ENCODE assay signal across 8 cellular contexts in genomic region chr1:151146072-151146415, GRCh38. TPM values are rescaled to one million over a fixed set of nuclear protein-coding genes. Genes with fewer than 3 reads are reported as not detected.
DNase-seq lines count a peak whose midpoint lies in the region; ATAC-seq lines count a peak whose summit lies in the region.

No MANE protein-coding gene starts in this region.

- no peaks in the 10 kb centered on the region for H3K36me3 ChIP-seq in iPS-15b (ENCODE audit: control insufficient read depth, insufficient read depth, low read length)

- peak overlapping the region; percentile 47 for H3K9ac ChIP-seq in iPS-15b (ENCODE audit: low read depth, low read length)

- peaks cover 10% of the 10 kb centered on the region for H3K27me3 Mint-ChIP-seq in stimulated activated naive CD8-positive, alpha-beta T cell treated with anti-CD3 and anti-CD28 coated beads, Interleukin-15, amount 100 ng/mL, for 72 hours

- DNase-seq in Right ventricle myocardium inferior (ENCODE audit: missing footprints): no peak
- DNase-seq in cardiac septum (ENCODE audit: low spot score): no peak
- no peak for DNase-seq in activated naive CD4-positive, alpha-beta T cell treated with anti-CD3 and anti-CD28 coated beads, Interleukin-2, amount 50 U/mL, for 72 hours (ENCODE audit: low spot score in 2 of 2)
- no peak for DNase-seq in stimulated activated naive CD8-positive, alpha-beta T cell treated with anti-CD3 and anti-CD28 coated beads, Interleukin-15, amount 100 ng/mL, for 72 hours
- no peak for DNase-seq in NCI-H2029 treated with DMSO at 0.1 percent for 48 hours (lab: John Stamatoyannopoulos, UW)

- peak overlapping the region; percentile 64 to 73 for H3K27ac Mint-ChIP-seq in activated naive CD4-positive, alpha-beta T cell treated with anti-CD3 and anti-CD28 coated beads, Interleukin-2, amount 50 U/mL, for 72 hours
- peak overlapping the region in 1 of 2 donors; percentile 42 for H3K27ac Mint-ChIP-seq in stimulated activated naive CD8-positive, alpha-beta T cell treated with anti-CD3 and anti-CD28 coated beads, Interleukin-15, amount 100 ng/mL, for 72 hours

- ATAC-seq in Right ventricle myocardium inferior: peak; percentile 0
- peak in 1 of 2 donors; percentile 13 for ATAC-seq in activated naive CD4-positive, alpha-beta T cell treated with anti-CD3 and anti-CD28 coated beads, Interleukin-2, amount 50 U/mL, for 72 hours
- peak; percentile 36 for ATAC-seq in stimulated activated naive CD8-positive, alpha-beta T cell treated with anti-CD3 and anti-CD28 coated beads, Interleukin-15, amount 100 ng/mL, for 72 hours
- no peak for ATAC-seq in GM18502 (IDR thresholded peaks at IDR 0.05; ENCODE audit: poor library complexity, unreplicated experiment)
- ATAC-seq in HG03025 (IDR thresholded peaks at IDR 0.05; ENCODE audit: low FRiP score, unreplicated experiment): no peak

- peak overlapping the region; percentile 83 for H3K4me3 ChIP-seq in iPS-15b (ENCODE audit: low read depth, low read length)

- no peaks in the 10 kb centered on the region for H3K9me3 Mint-ChIP-seq in activated naive CD4-positive, alpha-beta T cell treated with anti-CD3 and anti-CD28 coated beads, Interleukin-2, amount 50 U/mL, for 72 hours
- no peaks in the 10 kb centered on the region for H3K9me3 Mint-ChIP-seq in stimulated activated naive CD8-positive, alpha-beta T cell treated with anti-CD3 and anti-CD28 coated beads, Interleukin-15, amount 100 ng/mL, for 72 hours

- H3K36me3 Mint-ChIP-seq in activated naive CD4-positive, alpha-beta T cell treated with anti-CD3 and anti-CD28 coated beads, Interleukin-2, amount 50 U/mL, for 72 hours: no peaks in the 10 kb centered on the region

- H3K27me3 ChIP-seq in iPS-15b (ENCODE audit: control insufficient read depth, insufficient read depth, low read length): peaks cover 19% of the 10 kb centered on the region

- H3K9me3 ChIP-seq in iPS-15b (ENCODE audit: control insufficient read depth, insufficient read depth, low read length): no peaks in the 10 kb centered on the region

- H3K4me1 ChIP-seq in iPS-15b (ENCODE audit: control insufficient read depth, insufficient read depth, low read length): peaks cover 25% of the 10 kb centered on the region

- H3K4me1 Mint-ChIP-seq in stimulated activated naive CD8-positive, alpha-beta T cell treated with anti-CD3 and anti-CD28 coated beads, Interleukin-15, amount 100 ng/mL, for 72 hours: peaks cover 23% of the 10 kb centered on the region

- intact Hi-C loops in Right ventricle myocardium inferior (cut with DNase I): loop anchor here (1.0 to 10.0 kb wide), 3 partner anchors 19 to 271 kb away; partner anchors contain the start of genes ARNT and LYSMD1
- intact Hi-C loops in cardiac septum (cut with DNase I): loop anchor here (5.0 kb wide), 2 partner anchors 74 to 124 kb away; partner anchors contain the start of gene GABPB2

- H3K4me3 Mint-ChIP-seq in stimulated activated naive CD8-positive, alpha-beta T cell treated with anti-CD3 and anti-CD28 coated beads, Interleukin-15, amount 100 ng/mL, for 72 hours: peak overlapping the region; percentile 90 to 96

RNA-seq across cellular contexts. Expression of gene SEMA6C, which starts 0.4 kb away (rescaled TPM):
- total RNA-seq in Right ventricle myocardium inferior (57.6 TPM), cardiac septum (46.5 TPM)
- total RNA-seq in activated naive CD4-positive, alpha-beta T cell treated with anti-CD3 and anti-CD28 coated beads, Interleukin-2, amount 50 U/mL, for 72 hours: 1 to 10 TPM; 2.8 to 7.1 TPM

RNA-seq across cellular contexts. Expression of gene TNFAIP8L2, which starts 10.4 kb away (rescaled TPM):
- 2.6 TPM for total RNA-seq in Right ventricle myocardium inferior
- 0.86 TPM for total RNA-seq in cardiac septum
- total RNA-seq in activated naive CD4-positive, alpha-beta T cell treated with anti-CD3 and anti-CD28 coated beads, Interleukin-2, amount 50 U/mL, for 72 hours: 10 to 100 TPM in 1 of 2 donors, 1 to 10 TPM in 1; 6.9 to 18.5 TPM

RNA-seq across cellular contexts. Expression of gene LYSMD1, which starts 19.7 kb away (rescaled TPM):
- 12.3 TPM for total RNA-seq in Right ventricle myocardium inferior
- 12.5 TPM for total RNA-seq in cardiac septum
- total RNA-seq in activated naive CD4-positive, alpha-beta T cell treated with anti-CD3 and anti-CD28 coated beads, Interleukin-2, amount 50 U/mL, for 72 hours: 10 to 100 TPM in 1 of 2 donors, 1 to 10 TPM in 1; 3.8 to 36.1 TPM

RNA-seq across cellular contexts. Expression of gene SCNM1, which starts 19.9 kb away (rescaled TPM):
- total RNA-seq in Right ventricle myocardium inferior (16.6 TPM), cardiac septum (20.7 TPM)
- 10 to 100 TPM; 62.3 to 83.9 TPM for total RNA-seq in activated naive CD4-positive, alpha-beta T cell treated with anti-CD3 and anti-CD28 coated beads, Interleukin-2, amount 50 U/mL, for 72 hours

RNA-seq across cellular contexts. Expression of gene TMOD4, which starts 29.7 kb away (rescaled TPM):
- not detected for total RNA-seq in Right ventricle myocardium inferior
- not detected for total RNA-seq in cardiac septum
- total RNA-seq in activated naive CD4-positive, alpha-beta T cell treated with anti-CD3 and anti-CD28 coated beads, Interleukin-2, amount 50 U/mL, for 72 hours: under 1 TPM; 0.77 to 0.78 TPM

Comparison
In these comparisons a context has a peak if more than half of its experiments do, and no peak if none do; other contexts are left out.
1. ATAC-seq: peak in Right ventricle myocardium inferior (single experiment) and stimulated activated naive CD8-positive, alpha-beta T cell treated with anti-CD3 and anti-CD28 coated beads, Interleukin-15, amount 100 ng/mL, for 72 hours (single experiment); none in GM18502 (single experiment) and HG03025 (single experiment).